Comparison of ENCODE assay signal across 13 cellular contexts in genomic region chr3:133124511-133124910, GRCh38.
DNase-seq lines count a peak whose midpoint lies in the region; ATAC-seq and TF ChIP-seq lines count a peak whose summit lies in the region.
"Had no signal": no experiment of that assay in that cellular context is flagged by ENCODE, and none has a peak within 500 bp of the region (broad histone marks: within the 10 kb centered on the region; RNA-seq: fewer than 3 reads in every experiment).

No MANE protein-coding gene starts in this region.

- H3K27ac Mint-ChIP-seq in activated CD4-positive, alpha-beta memory T cell treated with anti-CD3 and anti-CD28 coated beads, Interleukin-2, amount 10 ng/mL, durations not matched to agents 7 days and 5 days, result no peak overlapping the region
- H3K27ac Mint-ChIP-seq: activated naive CD8-positive, alpha-beta T cell treated with anti-CD3 and anti-CD28 coated beads, Interleukin-2, amount 50 U/mL, for 24 hours; B cell; T-helper 2 cell treated with Interferon-gamma antibody and Interleukin-4, amounts not matched to agents 5 μg/mL and 100 μg/mL, for 36 hours had no signal

- H3K36me3 Mint-ChIP-seq in activated CD4-positive, alpha-beta memory T cell treated with anti-CD3 and anti-CD28 coated beads, Interleukin-2, amount 10 ng/mL, durations not matched to agents 7 days and 5 days (ENCODE audit: low read depth), result no peaks in the 10 kb centered on the region

- POLR2A ChIA-PET in activated CD4-positive, alpha-beta memory T cell treated with anti-CD3 and anti-CD28 coated beads, Interleukin-2, amount 10 ng/mL, durations not matched to agents 7 days and 5 days (lab: Charles Lee), result no interaction called here

- in situ Hi-C loops in G401 (cut with HindIII; ENCODE audit: low sequenced_read_pairs), result no loop called here

- H3K4me3 Mint-ChIP-seq in activated CD4-positive, alpha-beta memory T cell treated with anti-CD3 and anti-CD28 coated beads, Interleukin-2, amount 10 ng/mL, durations not matched to agents 7 days and 5 days, result no peak overlapping the region
- H3K4me3 Mint-ChIP-seq: activated naive CD8-positive, alpha-beta T cell treated with anti-CD3 and anti-CD28 coated beads, Interleukin-2, amount 50 U/mL, for 24 hours; B cell; T-helper 2 cell treated with Interferon-gamma antibody and Interleukin-4, amounts not matched to agents 5 μg/mL and 100 μg/mL, for 36 hours had no signal

- no peaks in the 10 kb centered on the region for H3K4me1 Mint-ChIP-seq in activated CD4-positive, alpha-beta memory T cell treated with anti-CD3 and anti-CD28 coated beads, Interleukin-2, amount 10 ng/mL, durations not matched to agents 7 days and 5 days
- H3K4me1 Mint-ChIP-seq: activated naive CD8-positive, alpha-beta T cell treated with anti-CD3 and anti-CD28 coated beads, Interleukin-2, amount 50 U/mL, for 24 hours; B cell had no signal

- peak; percentile 26 for TF ChIP-seq POLR2A in erythroblast (IDR thresholded peaks at IDR 0.05; ENCODE audit: low read length)

- H3K9me3 Mint-ChIP-seq in activated CD4-positive, alpha-beta memory T cell treated with anti-CD3 and anti-CD28 coated beads, Interleukin-2, amount 10 ng/mL, durations not matched to agents 7 days and 5 days, result no peaks in the 10 kb centered on the region
- H3K9me3 Mint-ChIP-seq: activated naive CD8-positive, alpha-beta T cell treated with anti-CD3 and anti-CD28 coated beads, Interleukin-2, amount 50 U/mL, for 24 hours; T-helper 2 cell treated with Interferon-gamma antibody and Interleukin-4, amounts not matched to agents 5 μg/mL and 100 μg/mL, for 36 hours had no signal

- H3K27me3 Mint-ChIP-seq in activated CD4-positive, alpha-beta memory T cell treated with anti-CD3 and anti-CD28 coated beads, Interleukin-2, amount 10 ng/mL, durations not matched to agents 7 days and 5 days, result peaks cover 5% of the 10 kb centered on the region

- no peak for ATAC-seq in GM19463 (IDR thresholded peaks at IDR 0.05; ENCODE audit: unreplicated experiment)
- ATAC-seq: activated naive CD8-positive, alpha-beta T cell treated with anti-CD3 and anti-CD28 coated beads, Interleukin-2, amount 50 U/mL, for 24 hours; PC-3 had no signal

- CTCF ChIA-PET in activated CD4-positive, alpha-beta memory T cell treated with anti-CD3 and anti-CD28 coated beads, Interleukin-2, amount 10 ng/mL, durations not matched to agents 7 days and 5 days (lab: Charles Lee), result no interaction called here

- DNase-seq in G401 (ENCODE audit: low spot score), result peak; percentile 38
- peak; percentile 94 for DNase-seq in OCI-M1 (lab: John Stamatoyannopoulos, UW)
- DNase-seq in erythroblast (lab: John Stamatoyannopoulos, UW), result peak; percentile 46 to 75
- peak; percentile 50 for DNase-seq in myocyte (ENCODE audit: low read depth)
- no peak for DNase-seq in DMS153 treated with DMSO at 0.1 percent for 48 hours (lab: John Stamatoyannopoulos, UW; ENCODE audit: unreplicated experiment)
- no peak for DNase-seq in activated CD4-positive, alpha-beta T cell treated with anti-CD3 and anti-CD28 coated beads for 1 hour
- no peak for DNase-seq in activated CD4-positive, alpha-beta memory T cell treated with anti-CD3 and anti-CD28 coated beads, Interleukin-2, amount 10 ng/mL, durations not matched to agents 7 days and 5 days
- DNase-seq: activated naive CD8-positive, alpha-beta T cell treated with anti-CD3 and anti-CD28 coated beads, Interleukin-2, amount 50 U/mL, for 24 hours; NCI-H2081; PC-3 had no signal

Comparison
In these comparisons a context has a peak if more than half of its experiments do, and no peak if none do; other contexts are left out.
1. DNase-seq: peak in G401 (single experiment), OCI-M1 (single experiment), erythroblast (2 of 2) and myocyte (single experiment); none in DMS153 treated with DMSO at 0.1 percent for 48 hours (single experiment), activated CD4-positive, alpha-beta T cell treated with anti-CD3 and anti-CD28 coated beads for 1 hour (single experiment) and activated CD4-positive, alpha-beta memory T cell treated with anti-CD3 and anti-CD28 coated beads, Interleukin-2, amount 10 ng/mL, durations not matched to agents 7 days and 5 days (single experiment).